ENCODE assay signal across 28 cellular contexts in genomic region chr2:11636593-11637295, GRCh38. TPM values are rescaled to one million over a fixed set of nuclear protein-coding genes. Genes with fewer than 3 reads are reported as not detected.
"Had no signal": no experiment of that assay in that cellular context is flagged by ENCODE, and none has a peak within 500 bp of the region (broad histone marks: within the 10 kb centered on the region; RNA-seq: fewer than 3 reads in every experiment).

No MANE protein-coding gene starts in this region.

- H3K4me1 Mint-ChIP-seq: activated naive CD8-positive, alpha-beta T cell treated with anti-CD3 and anti-CD28 coated beads, Interleukin-2, amount 50 U/mL, for 24 hours; central memory CD8-positive, alpha-beta T cell had no signal

- DNase-seq: activated CD4-positive, alpha-beta T cell treated with anti-CD3 and anti-CD28 coated beads for 4 hours; activated CD4-positive, alpha-beta T cell treated with anti-CD3 and anti-CD28 coated beads, Interleukin-2, amount 50 U/mL, for 4 hours; activated CD8-positive, alpha-beta memory T cell treated with anti-CD3 and anti-CD28 coated beads, Interleukin-2, amount 50 U/mL, for 48 hours; activated CD8-positive, alpha-beta T cell treated with anti-CD3 and anti-CD28 coated beads, Interleukin-2, amount 10 ng/mL, durations not matched to agents 7 days and 5 days; activated effector memory CD4-positive, alpha-beta T cell treated with anti-CD3 and anti-CD28 coated beads, Interleukin-2, amount 50 U/mL, for 16 hours; activated naive CD4-positive, alpha-beta T cell treated with Interleukin-2 at 50 U/mL for 16 hours; activated naive CD8-positive, alpha-beta T cell treated with anti-CD3 and anti-CD28 coated beads, Interleukin-2, amount 50 U/mL, for 24 hours; activated T-cell treated with anti-CD3 and anti-CD28 coated beads, Interleukin-2, amount 50 U/mL, for 4 hours; amniotic stem cell; body of pancreas; Kasumi-1; KBM-7; NCI-H1048; NCI-H1417; NCI-H1930; NCI-H345; NCI-H510A; NCI-H526 treated with DMSO at 0.1 percent for 48 hours; NCI-H82; NK-92 treated with Interleukin-12 subunit alpha and Interleukin-12 subunit beta, amount 100 ng/mL, for 24 hours; PC-3; SHP77 treated with DMSO at 0.1 percent for 48 hours had no signal

- H3K4me3 ChIP-seq: ascending aorta, body of pancreas had no signal

- H3K27ac Mint-ChIP-seq: activated CD8-positive, alpha-beta T cell treated with anti-CD3 and anti-CD28 coated beads, Interleukin-2, amount 10 ng/mL, durations not matched to agents 7 days and 5 days; activated naive CD4-positive, alpha-beta T cell treated with anti-CD3 and anti-CD28 coated beads, Interleukin-2, amount 50 U/mL, for 72 hours; activated naive CD8-positive, alpha-beta T cell treated with anti-CD3 and anti-CD28 coated beads, Interleukin-2, amount 50 U/mL, for 24 hours; T-helper 1 cell treated with Interleukin-12 subunit alpha and Interleukin-12 subunit beta and Interleukin-4 antibody, amounts not matched to agents 30 μg/mL and 1 μg/mL, for 36 hours had no signal

- H3K4me1 ChIP-seq: ascending aorta, body of pancreas had no signal

- H3K27me3 ChIP-seq: ascending aorta, body of pancreas had no signal

- H3K27ac ChIP-seq: ascending aorta, body of pancreas had no signal

- H3K9me3 Mint-ChIP-seq: activated naive CD4-positive, alpha-beta T cell treated with anti-CD3 and anti-CD28 coated beads, Interleukin-2, amount 50 U/mL, for 72 hours; activated naive CD8-positive, alpha-beta T cell treated with anti-CD3 and anti-CD28 coated beads, Interleukin-2, amount 50 U/mL, for 24 hours; activated T-cell treated with anti-CD3 and anti-CD28 coated beads, Interleukin-2, amount 50 U/mL, for 4 hours; central memory CD8-positive, alpha-beta T cell; T-helper 1 cell treated with Interleukin-12 subunit alpha and Interleukin-12 subunit beta and Interleukin-4 antibody, amounts not matched to agents 30 μg/mL and 1 μg/mL, for 36 hours had no signal

- ATAC-seq: activated CD4-positive, CD25-positive, alpha-beta regulatory T cell treated with anti-CD3 and anti-CD28 coated beads, Interleukin-2, amount 50 U/mL, for 24 hours; activated CD8-positive, alpha-beta T cell treated with anti-CD3 and anti-CD28 coated beads, Interleukin-2, amount 10 ng/mL, durations not matched to agents 7 days and 5 days; activated naive CD4-positive, alpha-beta T cell treated with anti-CD3 and anti-CD28 coated beads, Interleukin-2, amount 50 U/mL, for 72 hours; activated naive CD8-positive, alpha-beta T cell treated with anti-CD3 and anti-CD28 coated beads, Interleukin-2, amount 50 U/mL, for 24 hours; activated T-cell treated with anti-CD3 and anti-CD28 coated beads, Interleukin-2, amount 50 U/mL, for 4 hours; body of pancreas; PC-3 had no signal

- H3K36me3 ChIP-seq: ascending aorta had no signal

- H3K36me3 Mint-ChIP-seq: activated naive CD4-positive, alpha-beta T cell treated with anti-CD3 and anti-CD28 coated beads, Interleukin-2, amount 50 U/mL, for 72 hours had no signal

- H3K9me3 ChIP-seq: ascending aorta, body of pancreas had no signal

- H3K4me3 Mint-ChIP-seq: activated CD8-positive, alpha-beta T cell treated with anti-CD3 and anti-CD28 coated beads, Interleukin-2, amount 10 ng/mL, durations not matched to agents 7 days and 5 days; activated naive CD8-positive, alpha-beta T cell treated with anti-CD3 and anti-CD28 coated beads, Interleukin-2, amount 50 U/mL, for 24 hours; activated T-cell treated with anti-CD3 and anti-CD28 coated beads, Interleukin-2, amount 50 U/mL, for 4 hours; central memory CD8-positive, alpha-beta T cell; T-helper 1 cell treated with Interleukin-12 subunit alpha and Interleukin-12 subunit beta and Interleukin-4 antibody, amounts not matched to agents 30 μg/mL and 1 μg/mL, for 36 hours had no signal

RNA-seq across cellular contexts. Expression of gene NTSR2, which starts 33.3 kb away (rescaled TPM):
- total RNA-seq: activated CD8-positive, alpha-beta T cell treated with anti-CD3 and anti-CD28 coated beads, Interleukin-2, amount 10 ng/mL, durations not matched to agents 7 days and 5 days; activated naive CD4-positive, alpha-beta T cell treated with anti-CD3 and anti-CD28 coated beads, Interleukin-2, amount 50 U/mL, for 72 hours; activated T-cell treated with anti-CD3 and anti-CD28 coated beads, Interleukin-2, amount 50 U/mL, for 4 hours; ascending aorta; body of pancreas; PC-3; SK-MEL-5 had no signal
